Comparison of ENCODE assay signal across 16 cellular contexts in genomic region chr11:31069447-31070205, GRCh38.
DNase-seq lines count a peak whose midpoint lies in the region; ATAC-seq, FAIRE-seq and TF ChIP-seq lines count a peak whose summit lies in the region.
"Had no signal": no experiment of that assay in that cellular context is flagged by ENCODE, and none has a peak within 500 bp of the region (broad histone marks: within the 10 kb centered on the region; RNA-seq: fewer than 3 reads in every experiment).

No MANE protein-coding gene starts in this region.

- peaks cover 11% of the 10 kb centered on the region for H3K4me1 Mint-ChIP-seq in Caco-2 (ENCODE audit: low read depth, unreplicated experiment)
- peaks cover 10% of the 10 kb centered on the region for H3K4me1 Mint-ChIP-seq in astrocyte (ENCODE audit: low read depth, unreplicated experiment)
- H3K4me1 Mint-ChIP-seq: CD14-positive monocyte had no signal

- H3K4me3 Mint-ChIP-seq in Caco-2 (ENCODE audit: unreplicated experiment): peak overlapping the region; percentile 15
- no peak overlapping the region for H3K4me3 Mint-ChIP-seq in astrocyte (ENCODE audit: unreplicated experiment)
- H3K4me3 Mint-ChIP-seq: CD14-positive monocyte; CD8-positive, alpha-beta T cell had no signal

- H3K27me3 ChIP-seq in Caco-2 (replicated peaks; ENCODE audit: control insufficient read depth, insufficient read depth, low read length): no peaks in the 10 kb centered on the region
- H3K27me3 ChIP-seq in astrocyte (ENCODE audit: insufficient read depth, low read length): no peaks in the 10 kb centered on the region
- H3K27me3 ChIP-seq in MM.1S (replicated peaks; ENCODE audit: insufficient read depth, low read length): no peaks in the 10 kb centered on the region

- no peaks in the 10 kb centered on the region for H4K20me1 ChIP-seq in astrocyte (ENCODE audit: insufficient read depth, low read length)
- H4K20me1 ChIP-seq in MM.1S (ENCODE audit: insufficient read depth, low read length): no peaks in the 10 kb centered on the region

- H3K36me3 Mint-ChIP-seq in Caco-2 (ENCODE audit: insufficient read depth, unreplicated experiment): no peaks in the 10 kb centered on the region
- H3K36me3 Mint-ChIP-seq in astrocyte (ENCODE audit: low read depth, unreplicated experiment): no peaks in the 10 kb centered on the region
- H3K36me3 Mint-ChIP-seq: CD14-positive monocyte; CD8-positive, alpha-beta T cell had no signal

- FAIRE-seq in astrocyte (lab: Jason Lieb, UNC): no peak
- FAIRE-seq: A204.1 had no signal

- BruUV-seq in Caco-2 (replicated peaks; lab: Mats Ljungman, UMichigan): no TSS peak

- H3K27ac ChIP-seq in astrocyte (ENCODE audit: low read depth, low read length) (peak overlapping the region; percentile 22), MM.1S (ENCODE audit: low read length) (no peak overlapping the region)

- H3K27ac Mint-ChIP-seq in Caco-2 (ENCODE audit: unreplicated experiment) (peak overlapping the region; percentile 13), astrocyte (ENCODE audit: unreplicated experiment) (peak overlapping the region; percentile 64)
- H3K27ac Mint-ChIP-seq: CD14-positive monocyte; CD8-positive, alpha-beta T cell had no signal

- CTCF ChIA-PET in Caco-2 (lab: Charles Lee): no interaction called here

- H3K4me2 ChIP-seq in astrocyte (ENCODE audit: low read length): peak overlapping the region; percentile 10
- H3K4me2 ChIP-seq in MM.1S (ENCODE audit: low read depth, low read length): no peak overlapping the region

- H3K27me3 Mint-ChIP-seq in Caco-2 (ENCODE audit: insufficient read depth, unreplicated experiment) (no peaks in the 10 kb centered on the region), astrocyte (ENCODE audit: low read depth, unreplicated experiment) (no peaks in the 10 kb centered on the region)

- H3K4me1 ChIP-seq in Caco-2: peaks cover 6% of the 10 kb centered on the region
- H3K4me1 ChIP-seq in astrocyte (ENCODE audit: insufficient read depth, low read length): no peaks in the 10 kb centered on the region
- no peaks in the 10 kb centered on the region for H3K4me1 ChIP-seq in MM.1S (ENCODE audit: low read length)

- H3K79me2 ChIP-seq in astrocyte (ENCODE audit: insufficient read depth, low read length) (no peaks in the 10 kb centered on the region), MM.1S (ENCODE audit: low read length) (no peaks in the 10 kb centered on the region)

- intact Hi-C loops in Caco-2 (cut with micrococcal nuclease; ENCODE audit: unreplicated experiment): no loop called here

- no peak overlapping the region for H3K4me3 ChIP-seq in Caco-2 (ENCODE audit: low read depth, low read length)
- H3K4me3 ChIP-seq in astrocyte (ENCODE audit: insufficient read depth, low read depth, low read length): no peak overlapping the region
- H3K4me3 ChIP-seq in MM.1S (ENCODE audit: low read length): no peak overlapping the region

- no peaks in the 10 kb centered on the region for H3K9me3 ChIP-seq in Caco-2
- no peaks in the 10 kb centered on the region for H3K9me3 ChIP-seq in astrocyte (ENCODE audit: insufficient read depth, low read depth, low read length)
- H3K9me3 ChIP-seq in MM.1S (replicated peaks; ENCODE audit: insufficient read depth, low read length): no peaks in the 10 kb centered on the region

- POLR2A ChIA-PET in Caco-2 (lab: Charles Lee): no interaction called here

- ATAC-seq in HG02763 (IDR thresholded peaks at IDR 0.05; ENCODE audit: unreplicated experiment): no peak
- ATAC-seq: CD8-positive, alpha-beta T cell had no signal

- no peaks in the 10 kb centered on the region for H3K9me2 ChIP-seq in MM.1S (replicated peaks; ENCODE audit: insufficient read depth, low read length)

- no peaks in the 10 kb centered on the region for H3K36me3 ChIP-seq in Caco-2 (ENCODE audit: control insufficient read depth, insufficient read depth, low read length)
- H3K36me3 ChIP-seq in astrocyte (ENCODE audit: insufficient read depth, low read length): no peaks in the 10 kb centered on the region
- no peaks in the 10 kb centered on the region for H3K36me3 ChIP-seq in MM.1S (replicated peaks; ENCODE audit: insufficient read depth, low read length)

- TF ChIP-seq CTCF in Caco-2 (IDR thresholded peaks at IDR 0.05; ENCODE audit: insufficient read depth in 1 of 2, low read depth in 1 of 2, low read length in 1 of 2, severe bottlenecking in 1 of 2, unreplicated experiment in 1 of 2): no peak
- no peak for TF ChIP-seq CTCF in astrocyte (IDR thresholded peaks at IDR 0.05; ENCODE audit: insufficient read depth, low read depth, low read length)
- no peak for TF ChIP-seq CTCF in MM.1S (IDR thresholded peaks at IDR 0.05; ENCODE audit: low read length)

- no peak overlapping the region for H2AFZ ChIP-seq in astrocyte (ENCODE audit: low read depth, low read length)
- no peak overlapping the region for H2AFZ ChIP-seq in MM.1S (ENCODE audit: low read length)

- DNase-seq in A172 (ENCODE audit: low spot score) (peak; percentile 33), Caco-2 (no peak), astrocyte (ENCODE audit: low read depth) (peak; percentile 48), kidney glomerular epithelial cell (lab: John Stamatoyannopoulos, UW) (peak; percentile 5), MM.1S (no peak), ureter (ENCODE audit: low spot score) (no peak)
- DNase-seq: CD8-positive, alpha-beta T cell; COR-L47; DMS53; GF-D8; HCEC 1CT; IMR-90; KBM-7 had no signal

- H3K9me3 Mint-ChIP-seq in Caco-2 (ENCODE audit: unreplicated experiment) (no peaks in the 10 kb centered on the region), astrocyte (ENCODE audit: unreplicated experiment) (no peaks in the 10 kb centered on the region)
- H3K9me3 Mint-ChIP-seq: CD14-positive monocyte had no signal

- H3K9ac ChIP-seq in astrocyte (ENCODE audit: low read length) (no peak overlapping the region), MM.1S (ENCODE audit: low read length) (no peak overlapping the region)

- no peaks in the 10 kb centered on the region for H3F3A ChIP-seq in MM.1S (ENCODE audit: insufficient read depth, low read length)

Comparison
In these comparisons a context has a peak if more than half of its experiments do, and no peak if none do; other contexts are left out.
1. DNase-seq: peak in A172 (single experiment), astrocyte (single experiment) and kidney glomerular epithelial cell (single experiment); none in Caco-2 (0 of 2), MM.1S (single experiment) and ureter (single experiment).